Comparison of ENCODE assay signal across 8 cellular contexts in genomic region chr7:1875390-1876199, GRCh38.
DNase-seq lines count a peak whose midpoint lies in the region; ATAC-seq, FAIRE-seq and TF ChIP-seq lines count a peak whose summit lies in the region.
"Not testable (repeated sequence)": the region's sequence is repeated elsewhere in the genome, so short reads cannot be mapped to it uniquely, and the experiment has no call there.

No MANE protein-coding gene starts in this region.

- peaks cover 21% of the 10 kb centered on the region for H3K36me3 Mint-ChIP-seq in T-cell
- H3K36me3 Mint-ChIP-seq in activated naive CD4-positive, alpha-beta T cell treated with anti-CD3 and anti-CD28 coated beads, Interleukin-2, amount 50 U/mL, for 24 hours, result peaks cover 10% of the 10 kb centered on the region
- not testable (repeated sequence) for H3K36me3 Mint-ChIP-seq in osteocyte (ENCODE audit: unreplicated experiment)

- peak; percentile 69 for FAIRE-seq in urothelium cell line (lab: Jason Lieb, UNC)

- H3K27ac Mint-ChIP-seq in T-cell, result peak overlapping the region in 1 of 2 donors; percentile 61
- H3K27ac Mint-ChIP-seq in activated naive CD4-positive, alpha-beta T cell treated with anti-CD3 and anti-CD28 coated beads, Interleukin-2, amount 50 U/mL, for 24 hours; osteocyte (ENCODE audit: unreplicated experiment): not testable (repeated sequence)

- intact Hi-C loops in left colon (cut with DNase I, micrococcal nuclease), result not testable (repeated sequence)

- H3K4me1 Mint-ChIP-seq in T-cell, result peaks cover 6 to 18% (median 18%) of the 10 kb centered on the region in 3 donors
- peaks cover 20% of the 10 kb centered on the region for H3K4me1 Mint-ChIP-seq in activated naive CD4-positive, alpha-beta T cell treated with anti-CD3 and anti-CD28 coated beads, Interleukin-2, amount 50 U/mL, for 24 hours
- not testable (repeated sequence) for H3K4me1 Mint-ChIP-seq in osteocyte (ENCODE audit: unreplicated experiment)

- ATAC-seq in T-cell (replicated peaks in 1 of 4) (peak; percentile 92 to 99 (median 93)), left colon (peak; percentile 99)

- not testable (repeated sequence) for H3K9me3 Mint-ChIP-seq in T-cell; activated naive CD4-positive, alpha-beta T cell treated with anti-CD3 and anti-CD28 coated beads, Interleukin-2, amount 50 U/mL, for 24 hours; osteocyte (ENCODE audit: unreplicated experiment)

- peak overlapping the region; percentile 3 to 59 (median 41) for H3K4me3 Mint-ChIP-seq in T-cell
- H3K4me3 Mint-ChIP-seq in activated naive CD4-positive, alpha-beta T cell treated with anti-CD3 and anti-CD28 coated beads, Interleukin-2, amount 50 U/mL, for 24 hours, result peak overlapping the region; percentile 47
- H3K4me3 Mint-ChIP-seq in osteocyte (ENCODE audit: unreplicated experiment), result not testable (repeated sequence)

- not testable (repeated sequence) for H3K27me3 Mint-ChIP-seq in T-cell; activated naive CD4-positive, alpha-beta T cell treated with anti-CD3 and anti-CD28 coated beads, Interleukin-2, amount 50 U/mL, for 24 hours; osteocyte (ENCODE audit: unreplicated experiment)

- CTCF ChIA-PET in T-cell (lab: Charles Lee), result not testable (repeated sequence)

- DNase-seq in DMS79 treated with DMSO at 0.1 percent for 48 hours (lab: John Stamatoyannopoulos, UW) (peak; percentile 23), NCI-H2107 treated with DMSO at 0.1 percent for 48 hours (lab: John Stamatoyannopoulos, UW; ENCODE audit: unreplicated experiment) (peak; percentile 49), T-cell (peak in 20 of 34 experiments; percentile 6 to 62 (median 20)), left colon (peak; percentile 59 to 69)
- not testable (repeated sequence) for DNase-seq in epithelial cell of proximal tubule (ENCODE audit: low read depth); osteocyte (ENCODE audit: extremely low spot score, unreplicated experiment); urothelium cell line (ENCODE audit: low spot score)

- H3K4me3 ChIP-seq in epithelial cell of proximal tubule (ENCODE audit: low read depth, low read length), result not testable (repeated sequence)

- POLR2A ChIA-PET in T-cell (lab: Charles Lee), result not testable (repeated sequence)

- TF ChIP-seq CTCF in epithelial cell of proximal tubule (conservative IDR thresholded peaks at IDR 0.05; ENCODE audit: low read depth, low read length) (peak; percentile 18), osteocyte (IDR thresholded peaks at IDR 0.05) (peak; percentile 44)
